In the genomic region with DNA sequence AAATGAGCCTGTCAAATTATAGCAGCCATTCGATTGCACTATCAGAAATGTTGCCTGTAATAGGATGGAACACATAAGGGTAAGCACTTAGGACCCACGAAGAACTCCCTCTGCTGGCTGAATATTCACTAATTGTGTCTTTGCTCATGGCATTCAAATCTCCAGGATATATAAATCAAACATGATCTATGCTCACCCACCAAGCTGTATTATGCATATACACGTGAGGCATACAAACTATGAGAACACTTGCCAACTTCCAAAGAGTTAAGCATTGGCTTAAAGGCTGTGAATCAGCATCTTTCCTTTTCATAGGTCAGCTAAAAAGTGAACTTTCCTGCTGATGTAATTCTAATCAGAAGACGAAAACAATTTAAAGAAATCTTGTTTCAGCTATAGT, we compare ENCODE assay signal across 10 cellular contexts.
DNase-seq lines count a peak whose midpoint lies in the region; ATAC-seq and TF ChIP-seq lines count a peak whose summit lies in the region.
"Had no signal": no experiment of that assay in that cellular context is flagged by ENCODE, and none has a peak within 500 bp of the region (broad histone marks: within the 10 kb centered on the region; RNA-seq: fewer than 3 reads in every experiment).

No MANE protein-coding gene starts in this region.

- DNase-seq in COLO829 (ENCODE audit: low spot score) (peak; percentile 10), LNCaP clone FGC (ENCODE audit: low read depth) (peak; percentile 4), RPMI8226 (peak; percentile 88), iPS-NIHi11 (ENCODE audit: low spot score) (peak; percentile 17)
- DNase-seq in stimulated activated CD4-positive, alpha-beta T cell treated with anti-CD3 and anti-CD28 coated beads, Interleukin-4, amount 100 ng/mL, for 24 hours: no peak
- DNase-seq: DND-41 had no signal

- TF ChIP-seq CTCF in LNCaP clone FGC (IDR thresholded peaks at IDR 0.05; ENCODE audit: control insufficient read depth, extremely low read depth, insufficient read depth): peak; percentile 45

- ATAC-seq in HG03097 (IDR thresholded peaks at IDR 0.05; ENCODE audit: low FRiP score, unreplicated experiment) (no peak), HG02870 (IDR thresholded peaks at IDR 0.05; ENCODE audit: unreplicated experiment) (no peak), GM18870 (IDR thresholded peaks at IDR 0.05; ENCODE audit: unreplicated experiment) (no peak)
- ATAC-seq: Right ventricle myocardium inferior had no signal

- no peak overlapping the region for H3K4me3 ChIP-seq in LNCaP clone FGC (ENCODE audit: low read depth, low read length)
